Comparison of ENCODE assay signal across 22 cellular contexts in genomic region chr5:176469293-176469692, GRCh38.
"Had no signal": no experiment of that assay in that cellular context is flagged by ENCODE, and none has a peak within 500 bp of the region (broad histone marks: within the 10 kb centered on the region; RNA-seq: fewer than 3 reads in every experiment).

No MANE protein-coding gene starts in this region.

- H3K27ac ChIP-seq: brain microvascular endothelial cell, KMS-11, VCaP had no signal

- FAIRE-seq: RCC 7860 had no signal

- H3K27me3 ChIP-seq: brain microvascular endothelial cell had no signal

- H3K27me3 Mint-ChIP-seq: activated CD4-positive, alpha-beta memory T cell treated with anti-CD3 and anti-CD28 coated beads for 36 hours; activated CD4-positive, alpha-beta T cell treated with anti-CD3 and anti-CD28 coated beads, Interleukin-2, amount 10 ng/mL, durations not matched to agents 7 days and 5 days; activated naive CD8-positive, alpha-beta T cell; activated T-helper 17 cell treated with anti-CD3 and anti-CD28 coated beads, Interleukin-2, amount 50 U/mL, for 72 hours; T-cell had no signal

- H3K27ac Mint-ChIP-seq: activated CD4-positive, alpha-beta memory T cell treated with anti-CD3 and anti-CD28 coated beads for 36 hours; activated CD4-positive, alpha-beta T cell treated with anti-CD3 and anti-CD28 coated beads, Interleukin-2, amount 10 ng/mL, durations not matched to agents 7 days and 5 days; activated naive CD4-positive, alpha-beta T cell treated with anti-CD3 and anti-CD28 coated beads for 36 hours; activated naive CD8-positive, alpha-beta T cell; activated T-helper 17 cell treated with anti-CD3 and anti-CD28 coated beads, Interleukin-2, amount 50 U/mL, for 72 hours had no signal

- H3K4me3 Mint-ChIP-seq: activated CD4-positive, alpha-beta memory T cell treated with anti-CD3 and anti-CD28 coated beads for 36 hours; activated CD4-positive, alpha-beta T cell treated with anti-CD3 and anti-CD28 coated beads, Interleukin-2, amount 10 ng/mL, durations not matched to agents 7 days and 5 days; activated naive CD4-positive, alpha-beta T cell treated with anti-CD3 and anti-CD28 coated beads for 36 hours; activated naive CD8-positive, alpha-beta T cell; activated T-helper 17 cell treated with anti-CD3 and anti-CD28 coated beads, Interleukin-2, amount 50 U/mL, for 72 hours; T-cell had no signal

- ATAC-seq: activated T-helper 17 cell treated with anti-CD3 and anti-CD28 coated beads, Interleukin-2, amount 50 U/mL, for 72 hours; T-cell had no signal

- H3K9ac ChIP-seq: KMS-11 had no signal

- DNase-seq: activated CD4-positive, alpha-beta memory T cell treated with anti-CD3 and anti-CD28 coated beads for 36 hours; activated CD4-positive, alpha-beta T cell treated with anti-CD3 and anti-CD28 coated beads, Interleukin-2, amount 10 ng/mL, durations not matched to agents 7 days and 5 days; activated CD4-positive, CD25-positive, alpha-beta regulatory T cell; activated gamma-delta T cell; activated naive CD4-positive, alpha-beta T cell treated with anti-CD3 and anti-CD28 coated beads for 36 hours; activated T-cell treated with anti-CD3 and anti-CD28 coated beads for 4 hours; activated T-cell treated with anti-CD3 and anti-CD28 coated beads, Interleukin-2, amount 50 U/mL, for 48 hours; brain microvascular endothelial cell; cerebellar nuclear complex; NCI-H1105 treated with DMSO at 0.1 percent for 48 hours; NCI-H1436 treated with DMSO at 0.1 percent for 48 hours; NCI-H187; NCI-H2081; NCI-H446; NCI-H524; SHP77 treated with DMSO at 0.1 percent for 48 hours; T-cell had no signal

- H3K9me3 Mint-ChIP-seq: activated CD4-positive, alpha-beta T cell treated with anti-CD3 and anti-CD28 coated beads, Interleukin-2, amount 10 ng/mL, durations not matched to agents 7 days and 5 days; activated naive CD4-positive, alpha-beta T cell treated with anti-CD3 and anti-CD28 coated beads for 36 hours; activated T-helper 17 cell treated with anti-CD3 and anti-CD28 coated beads, Interleukin-2, amount 50 U/mL, for 72 hours had no signal

- H3K4me2 ChIP-seq: KMS-11 had no signal
